Comparison of ENCODE assay signal across 18 cellular contexts in genomic region chr2:180376076-180376475, GRCh38.
DNase-seq lines count a peak whose midpoint lies in the region; ATAC-seq, FAIRE-seq and TF ChIP-seq lines count a peak whose summit lies in the region.
"Had no signal": no experiment of that assay in that cellular context is flagged by ENCODE, and none has a peak within 500 bp of the region (broad histone marks: within the 10 kb centered on the region; RNA-seq: fewer than 3 reads in every experiment).

No MANE protein-coding gene starts in this region.

- in situ Hi-C loops in HepG2 (cut with HindIII; ENCODE audit: extremely low pct_ligation_motif_present, low pct_unique_long_range_greater_than_20kb) = no loop called here

- DNase-seq in HepG2 (ENCODE audit: low spot score) = no peak
- DNase-seq in right lobe of liver = no peak
- DNase-seq in RCC 7860 (ENCODE audit: low spot score) = peak; percentile 38
- peak; percentile 5 for DNase-seq in fibroblast of mammary gland (ENCODE audit: low read depth)
- DNase-seq in Karpas-422 = no peak
- DNase-seq: H9, NCI-H1105, NCI-H1694 treated with DMSO at 0.1 percent for 48 hours, NCI-H446, NCI-H748 treated with DMSO at 0.1 percent for 48 hours, Right ventricle myocardium superior, SK-N-SH had no signal

- H3K4me1 ChIP-seq in HepG2 (ENCODE audit: insufficient read depth, low read length) (no peaks in the 10 kb centered on the region), right lobe of liver (no peaks in the 10 kb centered on the region), Karpas-422 (ENCODE audit: low read length) (no peaks in the 10 kb centered on the region)
- H3K4me1 ChIP-seq: A549; BLaER1 treated with 17β-estradiol and CSF1 and Interleukin-3, amounts not matched to agents 10 nM and 100 nM had no signal

- CTCF ChIA-PET in HepG2 (lab: Yijun Ruan, JAX; ENCODE audit: low intra/inter-chr PET ratio, low total read pairs) = no interaction called here

- H2AFZ ChIP-seq in HepG2 (ENCODE audit: low read length) (no peak overlapping the region), Karpas-422 (ENCODE audit: low read length) (no peak overlapping the region)

- TF ChIP-seq EP300 in HepG2 (IDR thresholded peaks at IDR 0.05; ENCODE audit: low read depth in 2 of 2, low read length in 2 of 2) = no peak
- TF ChIP-seq EP300 in HepG2 (CRISPR knock-in tag; IDR thresholded peaks at IDR 0.05; ENCODE audit: borderline replicate concordance) = no peak

- H3K4me2 ChIP-seq in HepG2 (ENCODE audit: low read depth, low read length) (no peak overlapping the region), Karpas-422 (ENCODE audit: low read depth, low read length, poor library complexity, severe bottlenecking) (no peak overlapping the region)
- H3K4me2 ChIP-seq: A549; BLaER1 treated with 17β-estradiol and CSF1 and Interleukin-3, amounts not matched to agents 10 nM and 100 nM; SK-N-SH had no signal

- H3K27ac ChIP-seq in HepG2 (ENCODE audit: extremely low read length, insufficient read depth, low read length) = no peak overlapping the region
- no peak overlapping the region for H3K27ac ChIP-seq in right lobe of liver
- no peak overlapping the region for H3K27ac ChIP-seq in Karpas-422 (ENCODE audit: low read length)
- H3K27ac ChIP-seq: A549; BLaER1 treated with 17β-estradiol and CSF1 and Interleukin-3, amounts not matched to agents 10 nM and 100 nM had no signal

- no peak for TF ChIP-seq RAD21 in HepG2 (CRISPR knock-in tag; IDR thresholded peaks at IDR 0.05)

- H4K20me1 ChIP-seq in HepG2 (ENCODE audit: insufficient read depth, low read length) = no peaks in the 10 kb centered on the region
- no peaks in the 10 kb centered on the region for H4K20me1 ChIP-seq in Karpas-422 (ENCODE audit: insufficient read depth, low read depth, low read length)
- H4K20me1 ChIP-seq: BLaER1 treated with 17β-estradiol and CSF1 and Interleukin-3, amounts not matched to agents 10 nM and 100 nM had no signal

- H3K36me3 ChIP-seq in HepG2 (replicated peaks in 1 of 2; ENCODE audit: control insufficient read depth in 1 of 2, insufficient read depth in 2 of 2, low read length in 2 of 2) = no peaks in the 10 kb centered on the region
- no peaks in the 10 kb centered on the region for H3K36me3 ChIP-seq in right lobe of liver
- no peaks in the 10 kb centered on the region for H3K36me3 ChIP-seq in Karpas-422 (ENCODE audit: insufficient read depth, low read length)
- H3K36me3 ChIP-seq: BLaER1 treated with 17β-estradiol and CSF1 and Interleukin-3, amounts not matched to agents 10 nM and 100 nM had no signal

- intact Hi-C loops in HepG2 (cut with micrococcal nuclease; ENCODE audit: unreplicated experiment) = no loop called here
- intact Hi-C loops in right lobe of liver (cut with DNase I) = no loop called here

- TF ChIP-seq POLR2A in HepG2 (IDR thresholded peaks at IDR 0.05; ENCODE audit: insufficient read depth in 1 of 2, low read depth in 2 of 2, low read length in 2 of 2) (no peak), right lobe of liver (IDR thresholded peaks at IDR 0.05) (no peak)

- H3K9me3 ChIP-seq in HepG2 (ENCODE audit: low read length) = peaks cover 4% of the 10 kb centered on the region; the same call in 1 of the 2 replicates
- H3K9me3 ChIP-seq in right lobe of liver = no peaks in the 10 kb centered on the region
- no peaks in the 10 kb centered on the region for H3K9me3 ChIP-seq in Karpas-422 (ENCODE audit: low read length)
- H3K9me3 ChIP-seq: A549, SK-N-SH had no signal

- FAIRE-seq in HepG2 (lab: Jason Lieb, UNC) (no peak), RCC 7860 (lab: Jason Lieb, UNC) (no peak)
- FAIRE-seq: A549 had no signal

- no TSS peak for BruUV-seq in HepG2 (replicated peaks; lab: Mats Ljungman, UMichigan)

- H3K4me3 ChIP-seq in HepG2 (replicated peaks in 1 of 3; ENCODE audit: insufficient read depth in 1 of 3, low read depth in 2 of 3, low read length in 3 of 3) = no peak overlapping the region
- H3K4me3 ChIP-seq in right lobe of liver = no peak overlapping the region
- H3K4me3 ChIP-seq in fibroblast of mammary gland (ENCODE audit: control insufficient read depth, low read depth, low read length) = no peak overlapping the region
- no peak overlapping the region for H3K4me3 ChIP-seq in Karpas-422 (ENCODE audit: low read length)
- H3K4me3 ChIP-seq: A549; BLaER1 treated with 17β-estradiol and CSF1 and Interleukin-3, amounts not matched to agents 10 nM and 100 nM had no signal

- WGBS in HepG2 (ENCODE audit: low lambda C conversion rate) = 0% methylated on average over 3 of the region's 3 CpGs
- 77% methylated on average over 3 of the region's 3 CpGs for WGBS in right lobe of liver (ENCODE audit: insufficient coverage, low coverage, low lambda C conversion rate, missing lambda C conversion rate)

- no peaks in the 10 kb centered on the region for H3K27me3 ChIP-seq in HepG2 (ENCODE audit: control insufficient read depth in 1 of 2, insufficient read depth in 2 of 2, low read length in 2 of 2)
- H3K27me3 ChIP-seq in right lobe of liver = no peaks in the 10 kb centered on the region
- H3K27me3 ChIP-seq in Karpas-422 (ENCODE audit: low read length) = no peaks in the 10 kb centered on the region
- H3K27me3 ChIP-seq: BLaER1 treated with 17β-estradiol and CSF1 and Interleukin-3, amounts not matched to agents 10 nM and 100 nM had no signal

- no peaks in the 10 kb centered on the region for H3K9me2 ChIP-seq in Karpas-422 (replicated peaks; ENCODE audit: insufficient read depth, low read length)
- H3K9me2 ChIP-seq: SK-N-SH had no signal

- TF ChIP-seq CTCF in HepG2 (CRISPR knock-in tag; IDR thresholded peaks at IDR 0.05) (no peak), right lobe of liver (IDR thresholded peaks at IDR 0.05) (no peak), fibroblast of mammary gland (conservative IDR thresholded peaks at IDR 0.05; ENCODE audit: control insufficient read depth, insufficient read depth, low read depth, low read length) (no peak)

- H3K9ac ChIP-seq in HepG2 (ENCODE audit: insufficient read depth, low read depth, low read length) (no peak overlapping the region), Karpas-422 (ENCODE audit: low read length) (no peak overlapping the region)
- H3K9ac ChIP-seq: BLaER1 treated with 17β-estradiol and CSF1 and Interleukin-3, amounts not matched to agents 10 nM and 100 nM; SK-N-SH had no signal

- POLR2A ChIA-PET in HepG2 (lab: Yijun Ruan, JAX) = no interaction called here

- H3K79me2 ChIP-seq in HepG2 (ENCODE audit: insufficient read depth, low read length) = no peaks in the 10 kb centered on the region
- H3K79me2 ChIP-seq in Karpas-422 (ENCODE audit: low read length) = no peaks in the 10 kb centered on the region

- ATAC-seq in HepG2 = no peak
- no peak for ATAC-seq in right lobe of liver
- no peak for ATAC-seq in GM18861 (IDR thresholded peaks at IDR 0.05; ENCODE audit: unreplicated experiment)
- no peak for ATAC-seq in GM18870 (IDR thresholded peaks at IDR 0.05; ENCODE audit: unreplicated experiment)
- no peak for ATAC-seq in HG02870 (IDR thresholded peaks at IDR 0.05; ENCODE audit: unreplicated experiment)
- ATAC-seq: A549, Panc1 had no signal

TF ChIP-seq in HepG2, 621 proteins besides CTCF, POLR2A, EP300 and RAD21:
- TF ChIP-seq ZKSCAN1 (IDR thresholded peaks at IDR 0.05; ENCODE audit: low read length) (no peak), ZNF17 (CRISPR knock-in tag; IDR thresholded peaks at IDR 0.05) (no peak), IKZF1 (IDR thresholded peaks at IDR 0.05) (no peak), CREB1 (IDR thresholded peaks at IDR 0.05) (peak; percentile 58), CREB1 (CRISPR knock-in tag; IDR thresholded peaks at IDR 0.05) (no peak)
TF ChIP-seq in HepG2: peak in this region for 1.

Comparison
In these comparisons a context has a peak if more than half of its experiments do, and no peak if none do; other contexts are left out.
1. DNase-seq: peak in RCC 7860 (single experiment) and fibroblast of mammary gland (single experiment); none in HepG2 (single experiment), right lobe of liver (0 of 3) and Karpas-422 (single experiment).